33 cellular contexts compared by ENCODE assay signal in genomic region chr19:51586799-51587198, GRCh38. TPM values are rescaled to one million over a fixed set of nuclear protein-coding genes. Genes with fewer than 3 reads are reported as not detected.
"Had no signal": no experiment of that assay in that cellular context is flagged by ENCODE, and none has a peak within 500 bp of the region (broad histone marks: within the 10 kb centered on the region; RNA-seq: fewer than 3 reads in every experiment).

No MANE protein-coding gene starts in this region.

- H3K4me3 Mint-ChIP-seq: activated CD4-positive, alpha-beta memory T cell treated with anti-CD3 and anti-CD28 coated beads, Interleukin-2, amount 10 ng/mL, durations not matched to agents 7 days and 5 days; activated CD4-positive, alpha-beta T cell treated with anti-CD3 and anti-CD28 coated beads for 36 hours; activated CD4-positive, alpha-beta T cell treated with anti-CD3 and anti-CD28 coated beads, Interleukin-2, amount 10 ng/mL, durations not matched to agents 7 days and 5 days; activated naive CD4-positive, alpha-beta T cell treated with anti-CD3 and anti-CD28 coated beads for 36 hours; activated naive CD4-positive, alpha-beta T cell treated with anti-CD3 and anti-CD28 coated beads, Interleukin-2, amount 50 U/mL, for 24 hours; activated naive CD8-positive, alpha-beta T cell treated with anti-CD3 and anti-CD28 coated beads for 36 hours; activated T-cell treated with anti-CD3 and anti-CD28 coated beads, Interleukin-2, amount 50 U/mL, for 24 hours; activated T-cell treated with anti-CD3 and anti-CD28 coated beads, Interleukin-2, amount 50 U/mL, for 72 hours; brain; T-helper 17 cell; T-helper 2 cell treated with Interferon-gamma antibody and Interleukin-4, amounts not matched to agents 5 μg/mL and 100 μg/mL, for 36 hours had no signal

- H3K4me1 ChIP-seq: ascending aorta, breast epithelium, esophagus muscularis mucosa, foreskin keratinocyte, gastrocnemius medialis, heart left ventricle had no signal

- H3K27ac Mint-ChIP-seq: activated CD4-positive, alpha-beta memory T cell treated with anti-CD3 and anti-CD28 coated beads, Interleukin-2, amount 10 ng/mL, durations not matched to agents 7 days and 5 days; activated CD4-positive, alpha-beta T cell treated with anti-CD3 and anti-CD28 coated beads for 36 hours; activated CD4-positive, alpha-beta T cell treated with anti-CD3 and anti-CD28 coated beads, Interleukin-2, amount 10 ng/mL, durations not matched to agents 7 days and 5 days; activated naive CD4-positive, alpha-beta T cell treated with anti-CD3 and anti-CD28 coated beads for 36 hours; activated naive CD4-positive, alpha-beta T cell treated with anti-CD3 and anti-CD28 coated beads, Interleukin-2, amount 50 U/mL, for 24 hours; activated naive CD8-positive, alpha-beta T cell treated with anti-CD3 and anti-CD28 coated beads for 36 hours; activated T-cell treated with anti-CD3 and anti-CD28 coated beads, Interleukin-2, amount 50 U/mL, for 24 hours; activated T-cell treated with anti-CD3 and anti-CD28 coated beads, Interleukin-2, amount 50 U/mL, for 72 hours; brain; T-helper 17 cell; T-helper 2 cell treated with Interferon-gamma antibody and Interleukin-4, amounts not matched to agents 5 μg/mL and 100 μg/mL, for 36 hours had no signal

- ATAC-seq: activated CD4-positive, alpha-beta T cell treated with anti-CD3 and anti-CD28 coated beads for 36 hours; foreskin keratinocyte; gastrocnemius medialis; heart left ventricle; T-helper 17 cell had no signal

- H3K4me3 ChIP-seq: ascending aorta, breast epithelium, cardiac muscle cell, esophagus muscularis mucosa, heart left ventricle had no signal

- H3K36me3 ChIP-seq: breast epithelium had no signal

- H3K4me1 Mint-ChIP-seq: activated CD4-positive, alpha-beta memory T cell treated with anti-CD3 and anti-CD28 coated beads, Interleukin-2, amount 10 ng/mL, durations not matched to agents 7 days and 5 days; activated CD4-positive, alpha-beta T cell treated with anti-CD3 and anti-CD28 coated beads for 36 hours; activated CD4-positive, alpha-beta T cell treated with anti-CD3 and anti-CD28 coated beads, Interleukin-2, amount 10 ng/mL, durations not matched to agents 7 days and 5 days; activated naive CD4-positive, alpha-beta T cell treated with anti-CD3 and anti-CD28 coated beads, Interleukin-2, amount 50 U/mL, for 24 hours; activated naive CD8-positive, alpha-beta T cell treated with anti-CD3 and anti-CD28 coated beads for 36 hours; brain; T-helper 17 cell had no signal

- H3K27ac ChIP-seq: ascending aorta, breast epithelium, cardiac muscle cell, esophagus muscularis mucosa, foreskin keratinocyte, gastrocnemius medialis, heart left ventricle had no signal

- H3K27me3 Mint-ChIP-seq: activated CD4-positive, alpha-beta memory T cell treated with anti-CD3 and anti-CD28 coated beads, Interleukin-2, amount 10 ng/mL, durations not matched to agents 7 days and 5 days; activated CD4-positive, alpha-beta T cell treated with anti-CD3 and anti-CD28 coated beads for 36 hours; activated CD4-positive, alpha-beta T cell treated with anti-CD3 and anti-CD28 coated beads, Interleukin-2, amount 10 ng/mL, durations not matched to agents 7 days and 5 days; activated naive CD4-positive, alpha-beta T cell treated with anti-CD3 and anti-CD28 coated beads, Interleukin-2, amount 50 U/mL, for 24 hours; activated naive CD8-positive, alpha-beta T cell treated with anti-CD3 and anti-CD28 coated beads for 36 hours; activated T-cell treated with anti-CD3 and anti-CD28 coated beads, Interleukin-2, amount 50 U/mL, for 24 hours; T-helper 17 cell had no signal

- H3K27me3 ChIP-seq: ascending aorta, breast epithelium, cardiac muscle cell, esophagus muscularis mucosa, foreskin keratinocyte, gastrocnemius medialis, heart left ventricle had no signal

- DNase-seq: activated CD4-positive, alpha-beta memory T cell treated with anti-CD3 and anti-CD28 coated beads, Interleukin-2, amount 10 ng/mL, durations not matched to agents 7 days and 5 days; activated CD4-positive, alpha-beta T cell treated with anti-CD3 and anti-CD28 coated beads for 36 hours; activated CD4-positive, alpha-beta T cell treated with anti-CD3 and anti-CD28 coated beads, Interleukin-2, amount 10 ng/mL, durations not matched to agents 7 days and 5 days; activated CD4-positive, alpha-beta T cell treated with anti-CD3 and anti-CD28 coated beads, Interleukin-2, amount 50 U/mL, for 4 hours; activated CD4-positive, CD25-positive, alpha-beta regulatory T cell; activated CD4-positive, CD25-positive, alpha-beta regulatory T cell treated with anti-CD3 and anti-CD28 coated beads, Interleukin-2, amount 50 U/mL, for 72 hours; activated CD8-positive, alpha-beta memory T cell treated with anti-CD3 and anti-CD28 coated beads, Interleukin-2, amount 50 U/mL, for 48 hours; activated effector memory CD4-positive, alpha-beta T cell treated with Interleukin-2 at 50 U/mL for 16 hours; activated gamma-delta T cell treated with Interleukin-2 at 50 U/mL for 16 hours; activated naive CD4-positive, alpha-beta T cell treated with anti-CD3 and anti-CD28 coated beads for 36 hours; activated naive CD8-positive, alpha-beta T cell treated with anti-CD3 and anti-CD28 coated beads for 36 hours; activated T-cell treated with anti-CD3 and anti-CD28 coated beads for 4 hours; activated T-cell treated with anti-CD3 and anti-CD28 coated beads, Interleukin-2, amount 50 U/mL, for 24 hours; activated T-cell treated with anti-CD3 and anti-CD28 coated beads, Interleukin-2, amount 50 U/mL, for 72 hours; cortex of kidney; dermis blood vessel endothelial cell; effector CD8-positive, alpha-beta T cell; erythroblast; foreskin keratinocyte; gastrocnemius medialis; glutamatergic neuron; heart left ventricle; T-helper 1 cell; T-helper 17 cell; T1000 had no signal

RNA-seq across cellular contexts. Expression of gene SIGLEC5, which starts 43.4 kb away (rescaled TPM):
- total RNA-seq: activated CD4-positive, alpha-beta memory T cell treated with anti-CD3 and anti-CD28 coated beads, Interleukin-2, amount 10 ng/mL, durations not matched to agents 7 days and 5 days; activated CD4-positive, alpha-beta T cell treated with anti-CD3 and anti-CD28 coated beads for 36 hours; activated CD4-positive, alpha-beta T cell treated with anti-CD3 and anti-CD28 coated beads, Interleukin-2, amount 10 ng/mL, durations not matched to agents 7 days and 5 days; activated naive CD8-positive, alpha-beta T cell treated with anti-CD3 and anti-CD28 coated beads for 36 hours; activated T-cell treated with anti-CD3 and anti-CD28 coated beads, Interleukin-2, amount 50 U/mL, for 72 hours; ascending aorta; cardiac muscle cell; chondrocyte; dermis blood vessel endothelial cell; foreskin keratinocyte had no signal
- polyA plus RNA-seq: cardiac muscle cell, foreskin keratinocyte had no signal

RNA-seq across cellular contexts. Expression of gene SIGLEC6, which starts 55.3 kb away (rescaled TPM):
- total RNA-seq: activated CD4-positive, alpha-beta T cell treated with anti-CD3 and anti-CD28 coated beads for 36 hours; activated naive CD4-positive, alpha-beta T cell treated with anti-CD3 and anti-CD28 coated beads for 36 hours; activated naive CD8-positive, alpha-beta T cell treated with anti-CD3 and anti-CD28 coated beads for 36 hours; activated T-cell treated with anti-CD3 and anti-CD28 coated beads, Interleukin-2, amount 50 U/mL, for 72 hours; cardiac muscle cell; chondrocyte; dermis blood vessel endothelial cell; foreskin keratinocyte had no signal
- polyA plus RNA-seq: cardiac muscle cell, foreskin keratinocyte had no signal

RNA-seq across cellular contexts. Expression of gene SIGLEC14, which starts 59.8 kb away (rescaled TPM):
- total RNA-seq: activated CD4-positive, alpha-beta memory T cell treated with anti-CD3 and anti-CD28 coated beads, Interleukin-2, amount 10 ng/mL, durations not matched to agents 7 days and 5 days; activated CD4-positive, alpha-beta T cell treated with anti-CD3 and anti-CD28 coated beads for 36 hours; activated CD4-positive, alpha-beta T cell treated with anti-CD3 and anti-CD28 coated beads, Interleukin-2, amount 10 ng/mL, durations not matched to agents 7 days and 5 days; activated naive CD4-positive, alpha-beta T cell treated with anti-CD3 and anti-CD28 coated beads for 36 hours; cardiac muscle cell; chondrocyte; dermis blood vessel endothelial cell; foreskin keratinocyte had no signal
- polyA plus RNA-seq: cardiac muscle cell, foreskin keratinocyte had no signal
